In genomic region chr9:113566712-113567071, GRCh38 we compare ENCODE assay signal across 1 cellular context.
TF ChIP-seq lines count a peak whose summit lies in the region.

No MANE protein-coding gene starts in this region.

TF ChIP-seq in IMR-90, 13 proteins besides CTCF, POLR2A, EP300 and RAD21:
- no peak for TF ChIP-seq BHLHE40 (IDR thresholded peaks at IDR 0.05; ENCODE audit: low read depth, low read length)
